1 cellular context compared by ENCODE assay signal in the genomic region with DNA sequence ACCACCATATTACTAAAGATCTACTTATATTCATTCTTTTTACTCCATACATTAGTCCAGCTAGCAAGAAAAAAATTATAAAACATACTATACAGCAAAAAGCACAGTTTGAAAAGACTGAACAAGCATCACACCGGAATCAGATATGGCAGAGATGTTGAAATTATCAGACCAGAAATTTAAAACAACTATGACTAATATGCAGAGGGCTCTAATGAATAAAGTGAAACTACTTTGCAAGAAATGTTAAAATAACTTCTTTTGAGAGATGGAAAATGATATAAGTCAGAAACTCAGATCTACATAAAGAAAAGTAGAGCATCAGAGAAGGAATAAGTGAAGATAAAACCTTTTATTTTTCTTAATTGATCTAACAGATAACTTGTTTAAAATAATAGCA.
TF ChIP-seq lines count a peak whose summit lies in the region.

No MANE protein-coding gene starts in this region.

TF ChIP-seq in GM23338, 12 proteins besides CTCF, POLR2A, EP300 and RAD21 (continued from another document):
- TF ChIP-seq, protein P1, sequence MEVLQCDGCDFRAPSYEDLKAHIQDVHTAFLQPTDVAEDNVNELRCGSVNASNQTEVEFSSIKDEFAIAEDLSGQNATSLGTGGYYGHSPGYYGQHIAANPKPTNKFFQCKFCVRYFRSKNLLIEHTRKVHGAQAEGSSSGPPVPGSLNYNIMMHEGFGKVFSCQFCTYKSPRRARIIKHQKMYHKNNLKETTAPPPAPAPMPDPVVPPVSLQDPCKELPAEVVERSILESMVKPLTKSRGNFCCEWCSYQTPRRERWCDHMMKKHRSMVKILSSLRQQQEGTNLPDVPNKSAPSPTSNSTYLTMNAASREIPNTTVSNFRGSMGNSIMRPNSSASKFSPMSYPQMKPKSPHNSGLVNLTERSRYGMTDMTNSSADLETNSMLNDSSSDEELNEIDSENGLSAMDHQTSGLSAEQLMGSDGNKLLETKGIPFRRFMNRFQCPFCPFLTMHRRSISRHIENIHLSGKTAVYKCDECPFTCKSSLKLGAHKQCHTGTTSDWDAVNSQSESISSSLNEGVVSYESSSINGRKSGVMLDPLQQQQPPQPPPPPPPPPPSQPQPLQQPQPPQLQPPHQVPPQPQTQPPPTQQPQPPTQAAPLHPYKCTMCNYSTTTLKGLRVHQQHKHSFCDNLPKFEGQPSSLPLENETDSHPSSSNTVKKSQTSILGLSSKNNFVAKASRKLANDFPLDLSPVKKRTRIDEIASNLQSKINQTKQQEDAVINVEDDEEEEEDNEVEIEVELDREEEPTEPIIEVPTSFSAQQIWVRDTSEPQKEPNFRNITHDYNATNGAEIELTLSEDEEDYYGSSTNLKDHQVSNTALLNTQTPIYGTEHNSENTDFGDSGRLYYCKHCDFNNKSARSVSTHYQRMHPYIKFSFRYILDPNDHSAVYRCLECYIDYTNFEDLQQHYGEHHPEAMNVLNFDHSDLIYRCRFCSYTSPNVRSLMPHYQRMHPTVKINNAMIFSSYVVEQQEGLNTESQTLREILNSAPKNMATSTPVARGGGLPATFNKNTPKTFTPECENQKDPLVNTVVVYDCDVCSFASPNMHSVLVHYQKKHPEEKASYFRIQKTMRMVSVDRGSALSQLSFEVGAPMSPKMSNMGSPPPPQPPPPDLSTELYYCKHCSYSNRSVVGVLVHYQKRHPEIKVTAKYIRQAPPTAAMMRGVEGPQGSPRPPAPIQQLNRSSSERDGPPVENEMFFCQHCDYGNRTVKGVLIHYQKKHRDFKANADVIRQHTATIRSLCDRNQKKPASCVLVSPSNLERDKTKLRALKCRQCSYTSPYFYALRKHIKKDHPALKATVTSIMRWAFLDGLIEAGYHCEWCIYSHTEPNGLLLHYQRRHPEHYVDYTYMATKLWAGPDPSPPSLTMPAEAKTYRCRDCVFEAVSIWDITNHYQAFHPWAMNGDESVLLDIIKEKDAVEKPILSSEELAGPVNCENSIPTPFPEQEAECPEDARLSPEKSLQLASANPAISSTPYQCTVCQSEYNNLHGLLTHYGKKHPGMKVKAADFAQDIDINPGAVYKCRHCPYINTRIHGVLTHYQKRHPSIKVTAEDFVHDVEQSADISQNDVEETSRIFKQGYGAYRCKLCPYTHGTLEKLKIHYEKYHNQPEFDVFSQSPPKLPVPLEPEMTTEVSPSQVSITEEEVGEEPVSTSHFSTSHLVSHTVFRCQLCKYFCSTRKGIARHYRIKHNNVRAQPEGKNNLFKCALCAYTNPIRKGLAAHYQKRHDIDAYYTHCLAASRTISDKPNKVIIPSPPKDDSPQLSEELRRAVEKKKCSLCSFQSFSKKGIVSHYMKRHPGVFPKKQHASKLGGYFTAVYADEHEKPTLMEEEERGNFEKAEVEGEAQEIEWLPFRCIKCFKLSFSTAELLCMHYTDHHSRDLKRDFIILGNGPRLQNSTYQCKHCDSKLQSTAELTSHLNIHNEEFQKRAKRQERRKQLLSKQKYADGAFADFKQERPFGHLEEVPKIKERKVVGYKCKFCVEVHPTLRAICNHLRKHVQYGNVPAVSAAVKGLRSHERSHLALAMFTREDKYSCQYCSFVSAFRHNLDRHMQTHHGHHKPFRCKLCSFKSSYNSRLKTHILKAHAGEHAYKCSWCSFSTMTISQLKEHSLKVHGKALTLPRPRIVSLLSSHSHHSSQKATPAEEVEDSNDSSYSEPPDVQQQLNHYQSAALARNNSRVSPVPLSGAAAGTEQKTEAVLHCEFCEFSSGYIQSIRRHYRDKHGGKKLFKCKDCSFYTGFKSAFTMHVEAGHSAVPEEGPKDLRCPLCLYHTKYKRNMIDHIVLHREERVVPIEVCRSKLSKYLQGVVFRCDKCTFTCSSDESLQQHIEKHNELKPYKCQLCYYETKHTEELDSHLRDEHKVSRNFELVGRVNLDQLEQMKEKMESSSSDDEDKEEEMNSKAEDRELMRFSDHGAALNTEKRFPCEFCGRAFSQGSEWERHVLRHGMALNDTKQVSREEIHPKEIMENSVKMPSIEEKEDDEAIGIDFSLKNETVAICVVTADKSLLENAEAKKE (CRISPR knock-in tag; IDR thresholded peaks at IDR 0.05): no peak
- TF ChIP-seq POLR2AphosphoS5 (IDR thresholded peaks at IDR 0.05; ENCODE audit: low read depth) (no peak), CREB1 (CRISPR knock-in tag; IDR thresholded peaks at IDR 0.05; ENCODE audit: low read depth) (no peak), ZNF114 (CRISPR knock-in tag; IDR thresholded peaks at IDR 0.05) (no peak)
